8 cellular contexts compared by ENCODE assay signal in genomic region chr16:30032083-30032819, GRCh38. TPM values are rescaled to one million over a fixed set of nuclear protein-coding genes. Genes with fewer than 3 reads are reported as not detected.
DNase-seq lines count a peak whose midpoint lies in the region; ATAC-seq and TF ChIP-seq lines count a peak whose summit lies in the region.

No MANE protein-coding gene starts in this region.

- peak; percentile 24 for DNase-seq in AG09309 (ENCODE audit: low read depth)
- DNase-seq in GM23248: peak; percentile 65
- DNase-seq in NCI-H226: peak; percentile 8
- peak; percentile 77 to 80 for DNase-seq in cardiac fibroblast (ENCODE audit: low read depth in 2 of 2)
- no peak for DNase-seq in left lobe of liver (ENCODE audit: low spot score)
- peak; percentile 77 for DNase-seq in stimulated activated CD8-positive, alpha-beta memory T cell treated with anti-CD3 and anti-CD28 coated beads, Interleukin-4, amount 100 ng/mL, for 48 hours

- ATAC-seq in left lobe of liver (peak; percentile 75), HG02763 (IDR thresholded peaks at IDR 0.05; ENCODE audit: unreplicated experiment) (no peak)

- in situ Hi-C loops in GM23248 (cut with MboI): no loop called here

- no peaks in the 10 kb centered on the region for H3K4me1 ChIP-seq in GM23248 (ENCODE audit: insufficient read depth)

- no peaks in the 10 kb centered on the region for H3K9me2 ChIP-seq in GM23248 (ENCODE audit: insufficient read depth)

- peak; percentile 80 for TF ChIP-seq CTCF in AG09309 (IDR thresholded peaks at IDR 0.05; ENCODE audit: control insufficient read depth, insufficient read depth, low read depth, low read length, missing control alignments)
- peak; percentile 79 for TF ChIP-seq CTCF in WI38 (IDR thresholded peaks at IDR 0.05; ENCODE audit: low read depth, low read length)
- peak; percentile 80 for TF ChIP-seq CTCF in cardiac fibroblast (IDR thresholded peaks at IDR 0.05; ENCODE audit: low read depth, low read length)

- H3K4me2 ChIP-seq in GM23248 (ENCODE audit: unreplicated experiment): no peak overlapping the region

- H4K20me1 ChIP-seq in GM23248 (ENCODE audit: insufficient read depth): no peaks in the 10 kb centered on the region

- WGBS in GM23248 (ENCODE audit: low coverage in 1 of 2, low lambda C conversion rate in 2 of 2, missing lambda C conversion rate in 2 of 2), 2 experiments: 16 to 17% methylated on average over 12 of the region's 12 CpGs

- no peak overlapping the region for H3K27ac ChIP-seq in GM23248

- H3K9me3 ChIP-seq in GM23248 (ENCODE audit: low read depth): no peaks in the 10 kb centered on the region

- no peaks in the 10 kb centered on the region for H3F3A ChIP-seq in GM23248 (ENCODE audit: insufficient read depth)

- no peak overlapping the region for H3K9ac ChIP-seq in GM23248

- H3K4me3 ChIP-seq in AG09309 (ENCODE audit: control insufficient read depth, low read depth, low read length) (no peak overlapping the region), GM23248 (no peak overlapping the region), WI38 (ENCODE audit: low read depth, low read length) (no peak overlapping the region), cardiac fibroblast (replicated peaks in 1 of 2; ENCODE audit: low read depth in 2 of 2, low read length in 2 of 2) (no peak overlapping the region)

- H2AFZ ChIP-seq in GM23248: no peak overlapping the region

- no peaks in the 10 kb centered on the region for H3K79me2 ChIP-seq in GM23248 (ENCODE audit: insufficient read depth)

- no peaks in the 10 kb centered on the region for H3K36me3 ChIP-seq in GM23248 (ENCODE audit: low read depth)

- H3K27me3 ChIP-seq in GM23248 (replicated peaks; ENCODE audit: insufficient read depth): peaks cover 36% of the 10 kb centered on the region

RNA-seq across cellular contexts. Expression of gene TLCD3B, which starts 1.2 kb away (rescaled TPM):
- total RNA-seq in GM23248 (2014; rRNA removed; shearing (Covaris generic)): not detected in 2 replicates
- 0.13 TPM in 1 of 2 replicates, not detected in the other for polyA plus RNA-seq in GM23248 (2016; fragmentation: Nextera tagmentation; extraction: Ambion mirVana)
- total RNA-seq in left lobe of liver: 0.13 TPM

RNA-seq across cellular contexts. Expression of gene C16orf92, which starts 9.3 kb away (rescaled TPM):
- not detected in 2 replicates for total RNA-seq in GM23248 (2014; rRNA removed; shearing (Covaris generic))
- polyA plus RNA-seq in GM23248 (2016; fragmentation: Nextera tagmentation; extraction: Ambion mirVana): not detected in 2 replicates
- not detected for total RNA-seq in left lobe of liver

RNA-seq across cellular contexts. Expression of gene DOC2A, which starts 21.4 kb away (rescaled TPM):
- total RNA-seq in GM23248 (2014; rRNA removed; shearing (Covaris generic)): not detected in 2 replicates
- polyA plus RNA-seq in GM23248 (2016; fragmentation: Nextera tagmentation; extraction: Ambion mirVana): not detected in 2 replicates
- total RNA-seq in left lobe of liver: 0.15 TPM

RNA-seq across cellular contexts. Expression of gene ALDOA, which starts 33.3 kb away (rescaled TPM):
- 1,441 and 1,602 TPM in 2 replicates for total RNA-seq in GM23248 (2014; rRNA removed; shearing (Covaris generic))
- polyA plus RNA-seq in GM23248 (2016; fragmentation: Nextera tagmentation; extraction: Ambion mirVana): 2,742 and 2,900 TPM in 2 replicates
- 176 TPM for total RNA-seq in left lobe of liver

RNA-seq across cellular contexts. Expression of gene INO80E, which starts 36.2 kb away (rescaled TPM):
- 51.1 and 111 TPM in 2 replicates for total RNA-seq in GM23248 (2014; rRNA removed; shearing (Covaris generic))
- 32.3 and 35.3 TPM in 2 replicates for polyA plus RNA-seq in GM23248 (2016; fragmentation: Nextera tagmentation; extraction: Ambion mirVana)
- 34.7 TPM for total RNA-seq in left lobe of liver
